In the genomic region with DNA sequence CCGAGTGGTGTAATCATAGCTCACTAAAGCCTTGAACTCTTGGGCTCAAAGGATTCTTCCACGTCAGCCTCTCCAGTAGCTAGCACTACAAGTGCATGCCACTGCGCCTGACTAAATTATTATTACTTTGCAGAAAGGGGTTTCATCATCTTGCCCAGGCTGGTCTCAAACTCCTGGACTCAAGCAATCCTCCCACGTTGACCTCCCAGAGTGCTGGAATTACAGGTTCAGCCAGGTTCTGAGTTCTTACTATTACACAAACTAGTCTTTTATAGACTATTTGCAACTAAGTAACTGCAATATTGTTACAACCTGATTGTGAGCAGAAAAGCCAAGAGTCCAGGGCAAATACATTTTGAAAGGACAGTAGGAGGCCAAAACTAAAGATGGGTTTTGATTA, we compare ENCODE assay signal across 36 cellular contexts. TPM values are rescaled to one million over a fixed set of nuclear protein-coding genes. Genes with fewer than 3 reads are reported as not detected.
"Had no signal": no experiment of that assay in that cellular context is flagged by ENCODE, and none has a peak within 500 bp of the region (broad histone marks: within the 10 kb centered on the region; RNA-seq: fewer than 3 reads in every experiment).

No MANE protein-coding gene starts in this region.

- H3K4me2 ChIP-seq: KMS-11 had no signal

- H3K27ac ChIP-seq: KMS-11 had no signal

- H3K36me3 ChIP-seq: MG63 had no signal

- H3K9ac ChIP-seq: KMS-11 had no signal

- DNase-seq: Karpas-422, Kasumi-1, KG1, MG63, MM.1S, MV-4-11, NCI-H1048, NCI-H1092, NCI-H1092 treated with DMSO at 0.1 percent for 48 hours, NCI-H1105, NCI-H1105 treated with DMSO at 0.1 percent for 48 hours, NCI-H1417, NCI-H1417 treated with DMSO at 0.1 percent for 48 hours, NCI-H1436, NCI-H1436 treated with DMSO at 0.1 percent for 48 hours, NCI-H146, NCI-H1694, NCI-H1694 treated with DMSO at 0.1 percent for 48 hours, NCI-H187, NCI-H187 treated with DMSO at 0.1 percent for 48 hours, NCI-H1930, NCI-H2029, NCI-H2029 treated with DMSO at 0.1 percent for 48 hours, NCI-H2081, NCI-H2081 treated with DMSO at 0.1 percent for 48 hours, NCI-H2107, NCI-H2171, NCI-H2171 treated with DMSO at 0.1 percent for 48 hours, NCI-H2227 treated with DMSO at 0.1 percent for 48 hours, NCI-H226, NCI-H345, NCI-H446, NCI-H446 treated with DMSO at 0.1 percent for 48 hours, NCI-H510A had no signal

- H3K27me3 ChIP-seq: MG63 had no signal

- H3K4me3 ChIP-seq: MG63 had no signal

- H3K9me3 ChIP-seq: MG63 had no signal

RNA-seq across cellular contexts. Expression of gene EVA1A, which starts 49.9 kb away (rescaled TPM):
- total RNA-seq: NCI-H460 had no signal
